Comparison of ENCODE assay signal across 21 cellular contexts in genomic region chr7:157930926-157931466, GRCh38.
"Had no signal": no experiment of that assay in that cellular context is flagged by ENCODE, and none has a peak within 500 bp of the region (broad histone marks: within the 10 kb centered on the region; RNA-seq: fewer than 3 reads in every experiment).

No MANE protein-coding gene starts in this region.

- H3K36me3 ChIP-seq: breast epithelium, tibial artery had no signal

- H3K27ac Mint-ChIP-seq: activated CD4-positive, alpha-beta T cell treated with anti-CD3 and anti-CD28 coated beads, Interleukin-2, amount 10 ng/mL, durations not matched to agents 7 days and 5 days; activated CD8-positive, alpha-beta T cell treated with anti-CD3 and anti-CD28 coated beads, Interleukin-2, amount 10 ng/mL, durations not matched to agents 7 days and 5 days; activated naive CD8-positive, alpha-beta T cell treated with anti-CD3 and anti-CD28 coated beads for 36 hours; dendritic cell treated with granulocyte-macrophage colony-stimulating factor and Interleukin-4, amounts not matched to agents 40 ng/mL and 50 ng/mL, for 4 days; natural killer cell treated with Interleukin-12 subunit alpha and Interleukin-12 subunit beta and Interleukin-15 and Interleukin-18, amount 100 ng/mL, for 72 hours; stimulated activated effector memory CD8-positive, alpha-beta T cell treated with anti-CD3 and anti-CD28 coated beads, Interleukin-12 subunit alpha, Interleukin-12 subunit beta, amount 100 ng/mL, for 72 hours; stimulated activated naive CD8-positive, alpha-beta T cell treated with anti-CD3 and anti-CD28 coated beads, Interleukin-15, amount 100 ng/mL, for 72 hours had no signal

- H3K27ac ChIP-seq: breast epithelium, foreskin keratinocyte, hepatocyte, tibial artery had no signal

- H3K27me3 Mint-ChIP-seq: activated CD4-positive, alpha-beta T cell treated with anti-CD3 and anti-CD28 coated beads, Interleukin-2, amount 10 ng/mL, durations not matched to agents 7 days and 5 days; natural killer cell treated with Interleukin-12 subunit alpha and Interleukin-12 subunit beta and Interleukin-15 and Interleukin-18, amount 100 ng/mL, for 72 hours; stimulated activated naive CD8-positive, alpha-beta T cell treated with anti-CD3 and anti-CD28 coated beads, Interleukin-15, amount 100 ng/mL, for 72 hours had no signal

- H3K9me3 ChIP-seq: breast epithelium had no signal

- H3K4me3 ChIP-seq: breast epithelium, hepatocyte, tibial artery had no signal

- H3K27me3 ChIP-seq: foreskin keratinocyte, hepatocyte, tibial artery had no signal

- H3K4me1 ChIP-seq: breast epithelium, foreskin keratinocyte, tibial artery had no signal

- ATAC-seq: activated CD4-positive, CD25-positive, alpha-beta regulatory T cell treated with anti-CD3 and anti-CD28 coated beads, Interleukin-2, amount 50 U/mL, for 24 hours; activated CD8-positive, alpha-beta T cell treated with anti-CD3 and anti-CD28 coated beads, Interleukin-2, amount 10 ng/mL, durations not matched to agents 7 days and 5 days; foreskin keratinocyte; left ventricle myocardium superior; natural killer cell treated with Interleukin-12 subunit alpha and Interleukin-12 subunit beta and Interleukin-15 and Interleukin-18, amount 100 ng/mL, for 72 hours; sciatic nerve; SK-N-SH treated with all-trans-retinoic acid at 6 μM for 48 hours; stimulated activated effector memory CD8-positive, alpha-beta T cell treated with anti-CD3 and anti-CD28 coated beads, Interleukin-12 subunit alpha, Interleukin-12 subunit beta, amount 100 ng/mL, for 72 hours; stimulated activated naive CD8-positive, alpha-beta T cell treated with anti-CD3 and anti-CD28 coated beads, Interleukin-15, amount 100 ng/mL, for 72 hours had no signal

- DNase-seq: activated CD4-positive, alpha-beta T cell treated with anti-CD3 and anti-CD28 coated beads, Interleukin-2, amount 10 ng/mL, durations not matched to agents 7 days and 5 days; activated CD8-positive, alpha-beta T cell treated with anti-CD3 and anti-CD28 coated beads, Interleukin-2, amount 10 ng/mL, durations not matched to agents 7 days and 5 days; activated naive CD8-positive, alpha-beta T cell treated with anti-CD3 and anti-CD28 coated beads for 36 hours; effector CD4-positive, alpha-beta T cell; foreskin keratinocyte; kidney glomerular epithelial cell; left ventricle myocardium superior; midbrain; occipital lobe; small intestine; stimulated activated CD4-positive, alpha-beta T cell treated with anti-CD3 and anti-CD28 coated beads, Interleukin-2, amount 100 ng/mL, for 24 hours; stimulated activated naive CD8-positive, alpha-beta T cell treated with anti-CD3 and anti-CD28 coated beads, Interleukin-15, amount 100 ng/mL, for 72 hours; tibial artery had no signal

- H3K4me3 Mint-ChIP-seq: activated CD4-positive, alpha-beta T cell treated with anti-CD3 and anti-CD28 coated beads, Interleukin-2, amount 10 ng/mL, durations not matched to agents 7 days and 5 days; activated CD8-positive, alpha-beta T cell treated with anti-CD3 and anti-CD28 coated beads, Interleukin-2, amount 10 ng/mL, durations not matched to agents 7 days and 5 days; activated naive CD8-positive, alpha-beta T cell treated with anti-CD3 and anti-CD28 coated beads for 36 hours; dendritic cell treated with granulocyte-macrophage colony-stimulating factor and Interleukin-4, amounts not matched to agents 40 ng/mL and 50 ng/mL, for 4 days; natural killer cell treated with Interleukin-12 subunit alpha and Interleukin-12 subunit beta and Interleukin-15 and Interleukin-18, amount 100 ng/mL, for 72 hours; stimulated activated effector memory CD8-positive, alpha-beta T cell treated with anti-CD3 and anti-CD28 coated beads, Interleukin-12 subunit alpha, Interleukin-12 subunit beta, amount 100 ng/mL, for 72 hours; stimulated activated naive CD8-positive, alpha-beta T cell treated with anti-CD3 and anti-CD28 coated beads, Interleukin-15, amount 100 ng/mL, for 72 hours had no signal
